25 cellular contexts compared by ENCODE assay signal in genomic region chr1:41878495-41878894, GRCh38. TPM values are rescaled to one million over a fixed set of nuclear protein-coding genes. Genes with fewer than 3 reads are reported as not detected.
A peak's percentile ranks its signal among the peaks of the same experiment; 100 is the strongest.
DNase-seq lines count a peak whose midpoint lies in the region; ATAC-seq, FAIRE-seq and TF ChIP-seq lines count a peak whose summit lies in the region.
"Had no signal": no experiment of that assay in that cellular context is flagged by ENCODE, and none has a peak within 500 bp of the region (broad histone marks: within the 10 kb centered on the region; RNA-seq: fewer than 3 reads in every experiment).

No MANE protein-coding gene starts in this region.

- H3K36me3 Mint-ChIP-seq in T-helper 17 cell (ENCODE audit: low read depth) = no peaks in the 10 kb centered on the region
- H3K36me3 Mint-ChIP-seq in CD8-positive, alpha-beta memory T cell = no peaks in the 10 kb centered on the region
- H3K36me3 Mint-ChIP-seq: CD14-positive monocyte, IgD-negative memory B cell had no signal

- H3K9me3 Mint-ChIP-seq in CD8-positive, alpha-beta memory T cell = no peaks in the 10 kb centered on the region
- H3K9me3 Mint-ChIP-seq: CD14-positive monocyte, IgD-negative memory B cell had no signal

- DNase-seq in HepG2 (ENCODE audit: low spot score) = no peak
- no peak for DNase-seq in right lobe of liver
- DNase-seq in T-helper 17 cell = no peak
- peak; percentile 40 for DNase-seq in left kidney (ENCODE audit: low read depth, low spot score)
- DNase-seq in CD8-positive, alpha-beta memory T cell = no peak
- DNase-seq in stimulated activated CD4-positive, alpha-beta T cell treated with anti-CD3 and anti-CD28 coated beads, Interleukin-4, amount 100 ng/mL, for 1 hour = no peak
- no peak for DNase-seq in activated CD8-positive, alpha-beta memory T cell treated with anti-CD3 and anti-CD28 coated beads, Interleukin-2, amount 50 U/mL, for 48 hours
- DNase-seq: 8988T, DMS 273 treated with DMSO at 0.1 percent for 48 hours, GF-D8, GM23248, MM.1S, NCI-H1092 treated with DMSO at 0.1 percent for 48 hours, NCI-H146, NCI-H2029 treated with DMSO at 0.1 percent for 48 hours, NCI-H2171 treated with DMSO at 0.1 percent for 48 hours, NCI-H446 treated with DMSO at 0.1 percent for 48 hours, NCI-H748 treated with DMSO at 0.1 percent for 48 hours, RPMI8226, SHP77 treated with DMSO at 0.1 percent for 48 hours, SK-N-SH had no signal

- CTCF ChIA-PET in HepG2 (lab: Yijun Ruan, JAX; ENCODE audit: low intra/inter-chr PET ratio, low total read pairs) = no interaction called here
- CTCF ChIA-PET in CD8-positive, alpha-beta memory T cell (lab: Charles Lee) = no interaction called here

- no peak overlapping the region for H3K4me3 Mint-ChIP-seq in T-helper 17 cell
- no peak overlapping the region for H3K4me3 Mint-ChIP-seq in CD8-positive, alpha-beta memory T cell
- H3K4me3 Mint-ChIP-seq: CD14-positive monocyte, IgD-negative memory B cell had no signal

- no peaks in the 10 kb centered on the region for H3K4me1 ChIP-seq in HepG2 (ENCODE audit: insufficient read depth, low read length)
- H3K4me1 ChIP-seq in right lobe of liver = no peaks in the 10 kb centered on the region
- peaks cover 6% of the 10 kb centered on the region for H3K4me1 ChIP-seq in CD8-positive, alpha-beta memory T cell (ENCODE audit: insufficient read depth, low read length)

- TF ChIP-seq EP300 in HepG2 (IDR thresholded peaks at IDR 0.05; ENCODE audit: low read depth in 2 of 2, low read length in 2 of 2) = no peak
- no peak for TF ChIP-seq EP300 in HepG2 (CRISPR knock-in tag; IDR thresholded peaks at IDR 0.05; ENCODE audit: borderline replicate concordance)

- no peak overlapping the region for H3K4me2 ChIP-seq in HepG2 (ENCODE audit: low read depth, low read length)
- H3K4me2 ChIP-seq: SK-N-SH had no signal

- H2AFZ ChIP-seq in HepG2 (ENCODE audit: low read length) = no peak overlapping the region
- H2AFZ ChIP-seq: GM23248 had no signal

- no peaks in the 10 kb centered on the region for H3K27me3 Mint-ChIP-seq in T-helper 17 cell
- peaks cover 0 to 2% of the 10 kb centered on the region in 2 donors for H3K27me3 Mint-ChIP-seq in CD8-positive, alpha-beta memory T cell
- H3K27me3 Mint-ChIP-seq: IgD-negative memory B cell had no signal

- no peaks in the 10 kb centered on the region; the same call in 1 of the 2 replicates for H4K20me1 ChIP-seq in HepG2 (ENCODE audit: insufficient read depth, low read length)

- TF ChIP-seq CTCF in HepG2 (CRISPR knock-in tag; IDR thresholded peaks at IDR 0.05) = no peak
- TF ChIP-seq CTCF in right lobe of liver (IDR thresholded peaks at IDR 0.05) = no peak

- no peak overlapping the region for H3K27ac ChIP-seq in HepG2 (ENCODE audit: extremely low read length, insufficient read depth, low read length)
- H3K27ac ChIP-seq in right lobe of liver = no peak overlapping the region
- no peak overlapping the region for H3K27ac ChIP-seq in CD8-positive, alpha-beta memory T cell (ENCODE audit: low read depth, low read length)
- H3K27ac ChIP-seq: GM23248, HL-60 had no signal

- TF ChIP-seq POLR2A in HepG2 (IDR thresholded peaks at IDR 0.05; ENCODE audit: insufficient read depth in 1 of 2, low read depth in 2 of 2, low read length in 2 of 2) = no peak
- no peak for TF ChIP-seq POLR2A in right lobe of liver (IDR thresholded peaks at IDR 0.05)

- WGBS in HepG2 (ENCODE audit: low lambda C conversion rate) = 0% methylated on average over 1 of the region's 1 CpG
- WGBS in right lobe of liver (ENCODE audit: insufficient coverage, low coverage, low lambda C conversion rate, missing lambda C conversion rate) = 67% methylated on average over 1 of the region's 1 CpG

- ATAC-seq in HepG2 (no peak), right lobe of liver (no peak), T-helper 17 cell (no peak), HG02610 (IDR thresholded peaks at IDR 0.05; ENCODE audit: unreplicated experiment) (no peak)

- in situ Hi-C loops in HepG2 (cut with HindIII; ENCODE audit: extremely low pct_ligation_motif_present, low pct_unique_long_range_greater_than_20kb) = no loop called here

- H3K27me3 ChIP-seq in HepG2 (ENCODE audit: control insufficient read depth in 1 of 2, insufficient read depth in 2 of 2, low read length in 2 of 2) (peaks cover 0 to 1% of the 10 kb centered on the region in 2 experiments; a peak in 1 of 5 replicates), right lobe of liver (no peaks in the 10 kb centered on the region)
- H3K27me3 ChIP-seq in CD8-positive, alpha-beta memory T cell (ENCODE audit: insufficient read depth, low read length, poor library complexity, severe bottlenecking) = no peaks in the 10 kb centered on the region

- no peak overlapping the region for H3K9ac ChIP-seq in HepG2 (ENCODE audit: insufficient read depth, low read depth, low read length)
- H3K9ac ChIP-seq: GM23248, SK-N-SH had no signal

- BruUV-seq in HepG2 (replicated peaks; lab: Mats Ljungman, UMichigan) = no TSS peak

- H3K4me3 ChIP-seq in HepG2 (replicated peaks in 1 of 3; ENCODE audit: insufficient read depth in 1 of 3, low read depth in 2 of 3, low read length in 3 of 3) = no peak overlapping the region
- no peak overlapping the region for H3K4me3 ChIP-seq in right lobe of liver
- H3K4me3 ChIP-seq in CD8-positive, alpha-beta memory T cell (ENCODE audit: low read length) = no peak overlapping the region
- H3K4me3 ChIP-seq: GM23248 had no signal

- H3K27ac Mint-ChIP-seq in T-helper 17 cell = peak overlapping the region; percentile 27
- H3K27ac Mint-ChIP-seq in CD8-positive, alpha-beta memory T cell = no peak overlapping the region
- H3K27ac Mint-ChIP-seq: IgD-negative memory B cell had no signal

- no peaks in the 10 kb centered on the region for H3K79me2 ChIP-seq in HepG2 (ENCODE audit: insufficient read depth, low read length)

- H3K9me3 ChIP-seq in HepG2 (ENCODE audit: low read length) (no peaks in the 10 kb centered on the region), right lobe of liver (no peaks in the 10 kb centered on the region), T-helper 17 cell (ENCODE audit: control insufficient read depth, low read length, poor library complexity, severe bottlenecking) (no peaks in the 10 kb centered on the region)
- H3K9me3 ChIP-seq in CD8-positive, alpha-beta memory T cell (ENCODE audit: low read length) = no peaks in the 10 kb centered on the region
- H3K9me3 ChIP-seq: SK-N-SH had no signal

- no peak for TF ChIP-seq RAD21 in HepG2 (CRISPR knock-in tag; IDR thresholded peaks at IDR 0.05)

- no peak for FAIRE-seq in HepG2 (lab: Jason Lieb, UNC)

- intact Hi-C loops in HepG2 (cut with micrococcal nuclease; ENCODE audit: unreplicated experiment) = no loop called here
- intact Hi-C loops in right lobe of liver (cut with DNase I) = no loop called here

- POLR2A ChIA-PET in HepG2 (lab: Yijun Ruan, JAX) = no interaction called here
- POLR2A ChIA-PET in CD8-positive, alpha-beta memory T cell (lab: Charles Lee) = no interaction called here

- H3K36me3 ChIP-seq in HepG2 (replicated peaks in 1 of 2; ENCODE audit: control insufficient read depth in 1 of 2, insufficient read depth in 2 of 2, low read length in 2 of 2) (no peaks in the 10 kb centered on the region), right lobe of liver (no peaks in the 10 kb centered on the region)
- no peaks in the 10 kb centered on the region for H3K36me3 ChIP-seq in CD8-positive, alpha-beta memory T cell (ENCODE audit: insufficient read depth, low read length)

- peaks cover 34% of the 10 kb centered on the region for H3K4me1 Mint-ChIP-seq in T-helper 17 cell
- peaks cover 17 to 50% (median 27%) of the 10 kb centered on the region in 3 donors for H3K4me1 Mint-ChIP-seq in CD8-positive, alpha-beta memory T cell

TF ChIP-seq in HepG2, 621 proteins besides CTCF, POLR2A, EP300 and RAD21:
- TF ChIP-seq ASH2L (IDR thresholded peaks at IDR 0.05; ENCODE audit: insufficient read length, low read depth, low read length) (no peak), HNRNPK (IDR thresholded peaks at IDR 0.05; ENCODE audit: low read depth, low read length, poor library complexity, severe bottlenecking) (peak; percentile 68), FOXO1 (CRISPR knock-in tag; IDR thresholded peaks at IDR 0.05) (no peak), ZNF383 (CRISPR knock-in tag; IDR thresholded peaks at IDR 0.05; ENCODE audit: borderline replicate concordance) (no peak), GATAD2A (CRISPR knock-in tag; IDR thresholded peaks at IDR 0.05) (no peak), SNAI1 (CRISPR knock-in tag; IDR thresholded peaks at IDR 0.05; ENCODE audit: borderline replicate concordance) (no peak), HOXA7 (CRISPR knock-in tag; IDR thresholded peaks at IDR 0.05) (no peak)

RNA-seq across cellular contexts. Expression of gene HIVEP3, which starts 40.2 kb away (rescaled TPM):
- total RNA-seq in HepG2 (2016; rRNA removed; fragmentation: Illumina TruSeq; extraction: Trizol) (not detected in 2 replicates), right lobe of liver (1 to 10 TPM; 1.4 to 3.9 (median 2.2) TPM), T-helper 17 cell (10 to 100 TPM; 11.1 to 13.9 TPM)
- total RNA-seq in HepG2 (2016; cell fraction: cytosol; rRNA removed; fragmentation: Illumina TruSeq; extraction: Trizol; ENCODE audit: low read depth) = 0.18 TPM in 1 of 2 replicates, not detected in the other
- total RNA-seq in HepG2 (2016; cell fraction: insoluble cytoplasmic fraction; rRNA removed; fragmentation: Illumina TruSeq; extraction: Trizol) = not detected in 2 replicates
- total RNA-seq in HepG2 (2016; cell fraction: membrane; rRNA removed; fragmentation: Illumina TruSeq; extraction: Trizol) = not detected in 2 replicates
- total RNA-seq in HepG2 (2016; cell fraction: nucleus; rRNA removed; fragmentation: Illumina TruSeq; extraction: Trizol) = not detected in 2 replicates
- polyA plus RNA-seq in HepG2 (2011; rRNA removed) = 0.01 and 0.05 TPM in 2 replicates
- 0.01 and 0.03 TPM in 2 replicates for polyA plus RNA-seq in HepG2 (2011; cell fraction: cytosol; rRNA removed)
- polyA plus RNA-seq in HepG2 (2011; cell fraction: nucleus; rRNA removed) = not detected in 2 replicates
- polyA plus RNA-seq in HepG2 (2012) = 0.01 TPM in 1 of 2 replicates, not detected in the other
- polyA plus RNA-seq in HepG2 (2016; cell fraction: cytosol; fragmentation: Illumina TruSeq; extraction: Trizol; ENCODE audit: low read depth) = 0.11 and 0.15 TPM in 2 replicates
- polyA plus RNA-seq in HepG2 (2016; cell fraction: insoluble cytoplasmic fraction; fragmentation: Illumina TruSeq; extraction: Trizol; ENCODE audit: low read depth) = not detected in 2 replicates
- polyA plus RNA-seq in HepG2 (2016; cell fraction: membrane; fragmentation: Illumina TruSeq; extraction: Trizol; ENCODE audit: low read depth) = 0.17 and 0.19 TPM in 2 replicates
- not detected in 2 replicates for polyA plus RNA-seq in HepG2 (2016; cell fraction: nucleus; fragmentation: Illumina TruSeq; extraction: Trizol; ENCODE audit: insufficient read depth, low read depth)
- 0.70 TPM in 1 of 2 replicates, not detected in the other for polyA minus RNA-seq in HepG2 (2011; rRNA and poly(A)+ RNA removed; ENCODE audit: low replicate concordance)
- 0.49 TPM in 1 of 2 replicates, not detected in the other for polyA minus RNA-seq in HepG2 (2011; cell fraction: cytosol; rRNA and poly(A)+ RNA removed)
- polyA minus RNA-seq in HepG2 (2011; cell fraction: nucleus; rRNA and poly(A)+ RNA removed) = not detected in 2 replicates
- total RNA-seq in CD8-positive, alpha-beta memory T cell = 10 to 100 TPM; 23.0 to 24.0 TPM
- 15.1 TPM for polyA plus RNA-seq in CD8-positive, alpha-beta memory T cell
